ENCODE assay signal across 10 cellular contexts in the genomic region with DNA sequence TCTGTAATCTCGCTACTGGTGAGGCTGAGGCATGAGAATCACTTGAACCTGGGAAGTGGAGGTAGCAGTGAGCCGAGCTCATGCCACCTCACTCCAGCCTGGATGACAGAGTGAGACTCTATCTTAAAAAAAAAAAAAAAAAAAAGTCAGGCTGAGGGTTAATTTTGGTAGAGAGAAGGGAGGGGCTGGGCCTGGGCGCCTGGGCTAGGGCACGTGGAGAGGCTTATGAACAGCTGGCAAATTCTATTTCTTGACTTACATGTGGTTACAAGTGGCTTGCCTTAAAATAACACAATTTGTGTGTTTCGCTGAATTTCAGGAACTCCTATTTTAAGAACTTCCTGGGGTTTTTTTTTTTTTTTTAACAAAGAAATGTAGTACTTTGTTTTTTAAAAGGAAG. TPM values are rescaled to one million over a fixed set of nuclear protein-coding genes. Genes with fewer than 3 reads are reported as not detected.
DNase-seq lines count a peak whose midpoint lies in the region; ATAC-seq and TF ChIP-seq lines count a peak whose summit lies in the region.
"Had no signal": no experiment of that assay in that cellular context is flagged by ENCODE, and none has a peak within 500 bp of the region (broad histone marks: within the 10 kb centered on the region; RNA-seq: fewer than 3 reads in every experiment).

No MANE protein-coding gene starts in this region.

- TF ChIP-seq POLR2A in NB4 (IDR thresholded peaks at IDR 0.05; ENCODE audit: extremely low read depth, insufficient read length): no peak

- H3K9me3 Mint-ChIP-seq in activated CD4-positive, alpha-beta T cell treated with anti-CD3 and anti-CD28 coated beads for 36 hours (ENCODE audit: low read depth): no peaks in the 10 kb centered on the region
- no peaks in the 10 kb centered on the region for H3K9me3 Mint-ChIP-seq in activated naive CD4-positive, alpha-beta T cell treated with anti-CD3 and anti-CD28 coated beads, Interleukin-2, amount 10 ng/mL, durations not matched to agents 7 days and 5 days

- H3K27me3 Mint-ChIP-seq in activated CD4-positive, alpha-beta T cell treated with anti-CD3 and anti-CD28 coated beads for 36 hours: no peaks in the 10 kb centered on the region
- H3K27me3 Mint-ChIP-seq in activated naive CD4-positive, alpha-beta T cell treated with anti-CD3 and anti-CD28 coated beads, Interleukin-2, amount 10 ng/mL, durations not matched to agents 7 days and 5 days: peaks cover 9% of the 10 kb centered on the region

- no peaks in the 10 kb centered on the region for H3K36me3 Mint-ChIP-seq in activated CD4-positive, alpha-beta T cell treated with anti-CD3 and anti-CD28 coated beads for 36 hours (ENCODE audit: low read depth)
- peaks cover 1% of the 10 kb centered on the region for H3K36me3 Mint-ChIP-seq in activated naive CD4-positive, alpha-beta T cell treated with anti-CD3 and anti-CD28 coated beads, Interleukin-2, amount 10 ng/mL, durations not matched to agents 7 days and 5 days

- DNase-seq in activated CD4-positive, alpha-beta T cell treated with anti-CD3 and anti-CD28 coated beads for 36 hours: peak; percentile 70
- DNase-seq in activated CD4-positive, alpha-beta T cell treated with anti-CD3 and anti-CD28 coated beads for 1 hour: no peak
- DNase-seq in NB4 (ENCODE audit: low read depth) (peak; percentile 6), NCI-H1417 treated with DMSO at 0.1 percent for 48 hours (lab: John Stamatoyannopoulos, UW) (no peak), AG20443 (ENCODE audit: low spot score) (no peak), DMS53 (lab: John Stamatoyannopoulos, UW) (no peak)
- peak; percentile 72 for DNase-seq in activated naive CD4-positive, alpha-beta T cell treated with anti-CD3 and anti-CD28 coated beads, Interleukin-2, amount 10 ng/mL, durations not matched to agents 7 days and 5 days
- peak; percentile 20 for DNase-seq in stimulated activated naive CD4-positive, alpha-beta T cell treated with Interleukin-2 at 50 U/mL for 16 hours (lab: John Stamatoyannopoulos, UW)
- DNase-seq: activated CD4-positive, CD25-positive, alpha-beta regulatory T cell; upper lobe of right lung had no signal

- no peak overlapping the region for H3K4me3 ChIP-seq in NB4 (ENCODE audit: low read depth, low read length)
- H3K4me3 ChIP-seq: upper lobe of right lung had no signal

- CTCF ChIA-PET in activated CD4-positive, alpha-beta T cell treated with anti-CD3 and anti-CD28 coated beads for 36 hours (lab: Charles Lee): interaction anchor here (0.6 to 1.6 kb wide), 8 partner anchors 17 to 477 kb away, joined by 3 to 7 read pairs (median 3); partner anchors contain the start of gene PSMC4
- CTCF ChIA-PET in activated naive CD4-positive, alpha-beta T cell treated with anti-CD3 and anti-CD28 coated beads, Interleukin-2, amount 10 ng/mL, durations not matched to agents 7 days and 5 days (lab: Charles Lee): interaction anchor here (0.6 to 5.1 kb wide), 7 partner anchors 16 to 163 kb away, joined by 3 to 38 read pairs (median 4); no protein-coding TSS in a partner anchor

- H3K27ac Mint-ChIP-seq in activated CD4-positive, alpha-beta T cell treated with anti-CD3 and anti-CD28 coated beads for 36 hours: peak overlapping the region; percentile 47
- H3K27ac Mint-ChIP-seq in activated naive CD4-positive, alpha-beta T cell treated with anti-CD3 and anti-CD28 coated beads, Interleukin-2, amount 10 ng/mL, durations not matched to agents 7 days and 5 days: peak overlapping the region; percentile 95

- peak overlapping the region; percentile 8 for H3K4me3 Mint-ChIP-seq in activated CD4-positive, alpha-beta T cell treated with anti-CD3 and anti-CD28 coated beads for 36 hours
- H3K4me3 Mint-ChIP-seq in activated naive CD4-positive, alpha-beta T cell treated with anti-CD3 and anti-CD28 coated beads, Interleukin-2, amount 10 ng/mL, durations not matched to agents 7 days and 5 days: peak overlapping the region; percentile 65

- POLR2A ChIA-PET in activated CD4-positive, alpha-beta T cell treated with anti-CD3 and anti-CD28 coated beads for 36 hours (lab: Charles Lee): interaction anchor here (0.6 to 1.0 kb wide), 8 partner anchors 10 to 566 kb away, joined by 3 to 14 read pairs (median 4); partner anchors contain the start of gene ZNF780A

- TF ChIP-seq CTCF in NB4 (IDR thresholded peaks at IDR 0.05; ENCODE audit: low read depth, low read length): no peak

- intact Hi-C loops in activated CD4-positive, alpha-beta T cell treated with anti-CD3 and anti-CD28 coated beads for 36 hours (cut with DNase I, micrococcal nuclease): loop anchor here (1.0 to 2.0 kb wide), 3 partner anchors 47 to 147 kb away; partner anchors contain the start of genes MAP3K10 (in 2 of the 2), AKT2 (in 1 of the 2) and ZNF546 (in 1 of the 2)

- H3K4me1 Mint-ChIP-seq in activated CD4-positive, alpha-beta T cell treated with anti-CD3 and anti-CD28 coated beads for 36 hours: peaks cover 44% of the 10 kb centered on the region
- H3K4me1 Mint-ChIP-seq in activated naive CD4-positive, alpha-beta T cell treated with anti-CD3 and anti-CD28 coated beads, Interleukin-2, amount 10 ng/mL, durations not matched to agents 7 days and 5 days: peaks cover 61% of the 10 kb centered on the region

- peak; percentile 48 for ATAC-seq in activated CD4-positive, alpha-beta T cell treated with anti-CD3 and anti-CD28 coated beads for 36 hours
- ATAC-seq: upper lobe of right lung had no signal

RNA-seq across cellular contexts. Expression of gene MAP3K10, which starts 47.6 kb away (rescaled TPM):
- 10 to 100 TPM in 1 of 2 experiments, 1 to 10 TPM in 1; 8.7 to 10.8 TPM for total RNA-seq in activated CD4-positive, alpha-beta T cell treated with anti-CD3 and anti-CD28 coated beads for 36 hours

RNA-seq across cellular contexts. Expression of gene ZNF780A, which starts 52.9 kb away (rescaled TPM):
- 10 to 100 TPM; 19.2 to 19.4 TPM for total RNA-seq in activated CD4-positive, alpha-beta T cell treated with anti-CD3 and anti-CD28 coated beads for 36 hours

Comparison
In these comparisons a context has a peak if more than half of its experiments do, and no peak if none do; other contexts are left out.
1. DNase-seq: peak in activated CD4-positive, alpha-beta T cell treated with anti-CD3 and anti-CD28 coated beads for 36 hours (single experiment), NB4 (single experiment), activated naive CD4-positive, alpha-beta T cell treated with anti-CD3 and anti-CD28 coated beads, Interleukin-2, amount 10 ng/mL, durations not matched to agents 7 days and 5 days (single experiment) and stimulated activated naive CD4-positive, alpha-beta T cell treated with Interleukin-2 at 50 U/mL for 16 hours (single experiment); none in activated CD4-positive, alpha-beta T cell treated with anti-CD3 and anti-CD28 coated beads for 1 hour (single experiment), NCI-H1417 treated with DMSO at 0.1 percent for 48 hours (single experiment), AG20443 (single experiment) and DMS53 (single experiment).